Comparison of ENCODE assay signal across 8 cellular contexts in the genomic region with DNA sequence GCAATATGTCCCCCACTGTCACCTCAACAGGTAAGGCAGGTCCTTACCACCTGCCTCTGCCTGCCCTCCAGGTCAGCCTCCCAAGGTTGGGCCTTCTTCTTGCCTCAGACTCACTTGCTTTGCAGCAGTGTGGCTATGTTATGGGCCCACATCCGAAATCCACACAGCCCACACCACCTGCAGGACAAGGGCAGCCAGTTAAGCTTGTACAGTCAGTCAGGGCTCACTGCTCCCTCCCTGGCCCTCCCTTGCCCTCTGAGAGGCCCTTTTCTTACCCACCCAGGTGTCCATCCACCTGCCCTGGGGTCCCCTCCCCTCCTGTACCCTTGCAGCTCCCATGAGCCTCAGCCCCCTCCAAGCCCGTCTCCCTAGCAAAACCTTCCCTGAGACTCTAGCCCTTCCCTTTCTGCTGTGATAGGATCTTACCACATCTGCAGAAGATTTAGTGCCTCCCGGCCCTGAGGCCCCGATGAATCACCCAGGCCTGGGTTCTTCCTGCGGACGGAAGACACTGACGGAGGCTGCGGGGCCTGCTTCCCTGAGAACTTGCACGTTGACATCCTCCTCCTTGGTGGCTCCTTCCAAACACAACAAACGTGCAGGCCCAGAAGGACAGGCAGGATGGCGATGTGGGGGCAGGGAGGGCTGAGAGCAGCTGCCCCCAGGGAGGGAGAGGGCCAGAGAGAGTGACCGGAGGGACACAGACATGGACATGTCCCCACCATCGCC.
DNase-seq lines count a peak whose midpoint lies in the region; ATAC-seq and TF ChIP-seq lines count a peak whose summit lies in the region.
"Not testable (repeated sequence)": the region's sequence is repeated elsewhere in the genome, so short reads cannot be mapped to it uniquely, and the experiment has no call there.

No MANE protein-coding gene starts in this region.

- not testable (repeated sequence) for H3K27me3 Mint-ChIP-seq in activated CD4-positive, alpha-beta T cell treated with anti-CD3 and anti-CD28 coated beads for 36 hours

- DNase-seq in EH (ENCODE audit: low read depth) (peak; percentile 64), adipocyte (ENCODE audit: low read depth) (peak; percentile 3), right cardiac atrium (peak in 2 of 3 donors; percentile 32 to 41), mucosa of descending colon (peak in 1 of 3 donors; percentile 30)
- DNase-seq in activated CD4-positive, alpha-beta T cell treated with anti-CD3 and anti-CD28 coated beads for 36 hours = peak; percentile 35
- DNase-seq in foreskin keratinocyte; stimulated activated naive CD8-positive, alpha-beta T cell treated with anti-CD3 and anti-CD28 coated beads, Interleukin-15, Interleukin-2, amounts not matched to agents 100 U/mL and 50 U/mL, for 24 hours: not testable (repeated sequence)

- intact Hi-C loops in activated CD4-positive, alpha-beta T cell treated with anti-CD3 and anti-CD28 coated beads for 36 hours (cut with DNase I, micrococcal nuclease); right cardiac atrium (cut with DNase I); mucosa of descending colon (cut with DNase I, micrococcal nuclease): not testable (repeated sequence)

- H3K9ac ChIP-seq in OCI-LY1 (ENCODE audit: low read length); adipocyte (ENCODE audit: low read length): not testable (repeated sequence)

- H3K9me2 ChIP-seq in OCI-LY1 (ENCODE audit: low read depth, low read length) = not testable (repeated sequence)

- not testable (repeated sequence) for H3K27ac Mint-ChIP-seq in activated CD4-positive, alpha-beta T cell treated with anti-CD3 and anti-CD28 coated beads for 36 hours

- not testable (repeated sequence) for H3K79me2 ChIP-seq in OCI-LY1 (ENCODE audit: insufficient read depth, low read length)

- not testable (repeated sequence) for H3K4me3 Mint-ChIP-seq in activated CD4-positive, alpha-beta T cell treated with anti-CD3 and anti-CD28 coated beads for 36 hours

- no CpG with 5 or more reads among the region's 13 CpGs for WGBS in right cardiac atrium

- H3K36me3 Mint-ChIP-seq in activated CD4-positive, alpha-beta T cell treated with anti-CD3 and anti-CD28 coated beads for 36 hours (ENCODE audit: low read depth) = not testable (repeated sequence)

- not testable (repeated sequence) for H2AFZ ChIP-seq in OCI-LY1 (ENCODE audit: low read length)

- not testable (repeated sequence) for H3K9me3 Mint-ChIP-seq in activated CD4-positive, alpha-beta T cell treated with anti-CD3 and anti-CD28 coated beads for 36 hours (ENCODE audit: low read depth)

- peak; percentile 69 for ATAC-seq in activated CD4-positive, alpha-beta T cell treated with anti-CD3 and anti-CD28 coated beads for 36 hours
- ATAC-seq in foreskin keratinocyte = peak; percentile 86
- peak in 1 of 2 donors; percentile 54 for ATAC-seq in right cardiac atrium
- peak; percentile 28 for ATAC-seq in mucosa of descending colon
- ATAC-seq in stimulated activated naive CD8-positive, alpha-beta T cell treated with anti-CD3 and anti-CD28 coated beads, Interleukin-15, Interleukin-2, amounts not matched to agents 100 U/mL and 50 U/mL, for 24 hours = peak; percentile 5

- H3K4me3 ChIP-seq in OCI-LY1 (ENCODE audit: low read depth, low read length, poor library complexity, severe bottlenecking); adipocyte (ENCODE audit: low read length); right cardiac atrium (ENCODE audit: low read length); mucosa of descending colon: not testable (repeated sequence)

- H3K4me2 ChIP-seq in OCI-LY1 (ENCODE audit: low read length) = not testable (repeated sequence)

- H3K27me3 ChIP-seq in OCI-LY1 (ENCODE audit: insufficient read depth, low read length); adipocyte (replicated peaks; ENCODE audit: control insufficient read depth, insufficient read depth, low read length); foreskin keratinocyte; right cardiac atrium (ENCODE audit: control insufficient read depth, insufficient read depth): not testable (repeated sequence)

- not testable (repeated sequence) for TF ChIP-seq CTCF in OCI-LY1 (IDR thresholded peaks at IDR 0.05; ENCODE audit: low read length); foreskin keratinocyte (conservative IDR thresholded peaks at IDR 0.05); mucosa of descending colon (IDR thresholded peaks at IDR 0.05)

- not testable (repeated sequence) for H3K4me1 Mint-ChIP-seq in activated CD4-positive, alpha-beta T cell treated with anti-CD3 and anti-CD28 coated beads for 36 hours

- not testable (repeated sequence) for H3K9me3 ChIP-seq in OCI-LY1 (ENCODE audit: low read length); adipocyte (ENCODE audit: control insufficient read depth, low read length); right cardiac atrium (ENCODE audit: control insufficient read depth, low read length); mucosa of descending colon

- H3K36me3 ChIP-seq in OCI-LY1 (ENCODE audit: insufficient read depth, low read length); adipocyte (ENCODE audit: control insufficient read depth, insufficient read depth, low read length, severe bottlenecking); mucosa of descending colon (ENCODE audit: low read depth): not testable (repeated sequence)

- CTCF ChIA-PET in activated CD4-positive, alpha-beta T cell treated with anti-CD3 and anti-CD28 coated beads for 36 hours (lab: Charles Lee) = not testable (repeated sequence)

- H4K20me1 ChIP-seq in OCI-LY1 (ENCODE audit: insufficient read depth, low read length) = not testable (repeated sequence)

- H3K4me1 ChIP-seq in OCI-LY1 (ENCODE audit: insufficient read depth, low read length, severe bottlenecking); adipocyte (ENCODE audit: control insufficient read depth, insufficient read depth, low read length); foreskin keratinocyte; right cardiac atrium (ENCODE audit: control insufficient read depth, insufficient read depth, low read length); mucosa of descending colon (ENCODE audit: low read depth): not testable (repeated sequence)

- H3K27ac ChIP-seq in OCI-LY1 (ENCODE audit: low read depth, low read length, poor library complexity, severe bottlenecking) = peak overlapping the region; percentile 60
- not testable (repeated sequence) for H3K27ac ChIP-seq in foreskin keratinocyte; right cardiac atrium (ENCODE audit: low read length)

- POLR2A ChIA-PET in activated CD4-positive, alpha-beta T cell treated with anti-CD3 and anti-CD28 coated beads for 36 hours (lab: Charles Lee) = not testable (repeated sequence)

- not testable (repeated sequence) for H3F3A ChIP-seq in OCI-LY1 (ENCODE audit: insufficient read depth, low read length)
